In the genomic region with DNA sequence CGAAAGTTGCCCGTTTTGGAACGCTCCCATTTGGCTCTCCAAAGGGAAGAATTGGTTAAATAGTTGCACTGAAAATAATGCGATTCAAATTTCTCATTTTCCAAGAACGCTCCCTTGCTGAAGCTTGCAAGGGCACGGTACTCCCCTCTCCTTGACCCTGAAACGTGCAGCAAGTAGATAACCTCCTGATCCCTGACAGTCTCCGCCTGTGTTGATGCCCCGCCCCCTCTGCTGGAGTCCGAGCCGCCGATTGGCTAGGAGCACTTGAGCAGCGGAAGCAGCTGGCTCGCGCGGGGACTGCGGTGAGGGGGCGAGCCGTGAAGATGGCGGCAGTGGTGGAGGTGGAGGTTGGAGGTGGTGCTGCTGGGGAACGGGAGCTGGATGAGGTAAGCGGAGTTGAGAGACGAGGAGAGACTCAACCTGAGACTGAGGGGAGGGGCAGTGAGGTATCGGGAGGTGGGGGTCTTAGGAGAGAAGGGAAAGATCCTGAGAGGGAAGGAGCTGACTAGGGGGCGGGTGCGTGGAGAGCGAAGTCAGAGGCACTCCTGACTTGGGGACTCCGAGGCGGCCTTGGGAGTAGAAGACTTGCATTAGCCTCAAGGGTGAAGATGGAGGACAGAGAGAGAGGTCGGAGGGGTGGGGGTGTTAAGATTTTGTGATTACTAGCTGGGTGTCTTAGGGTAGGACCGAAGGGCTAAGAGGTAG, we compare ENCODE assay signal across 8 cellular contexts. TPM values are rescaled to one million over a fixed set of nuclear protein-coding genes. Genes with fewer than 3 reads are reported as not detected.
DNase-seq lines count a peak whose midpoint lies in the region; ATAC-seq and TF ChIP-seq lines count a peak whose summit lies in the region.

A gene (plus strand): TSS at position 308 of the 705 bp plus-strand sequence. CDS start 16 bp downstream, at position 324.

- H3K27ac ChIP-seq in adipose tissue (ENCODE audit: low read depth, low read length), result peak within 1 kb of the TSS; percentile 19
- peak within 1 kb of the TSS; percentile 83 to 97 (median 88) for H3K27ac ChIP-seq in heart left ventricle
- peak within 1 kb of the TSS; percentile 94 for H3K27ac ChIP-seq in upper lobe of right lung

- H3K27me3 ChIP-seq in heart left ventricle (no peaks in the 10 kb centered on the region), upper lobe of right lung (no peaks in the 10 kb centered on the region)

- peak; percentile 98 for DNase-seq in GM12865 (ENCODE audit: low read depth)
- peak; percentile 95 for DNase-seq in NCI-H1436 (lab: John Stamatoyannopoulos, UW)
- peak; percentile 97 for DNase-seq in T follicular helper cell (ENCODE audit: low read depth)
- DNase-seq in heart left ventricle, result peak; percentile 98
- DNase-seq in posterior cingulate gyrus, result peak; percentile 96 to 100 (median 99)
- DNase-seq in upper lobe of right lung, result peak; percentile 99

- intact Hi-C loops in heart left ventricle (cut with DNase I) (loop anchor here in 1 of 10 donors (5.0 kb wide), 1 partner anchor 173 kb away; a partner anchor contains a TSS), posterior cingulate gyrus (cut with DNase I) (loop anchor here (5.0 kb wide), 1 partner anchor 173 kb away; a partner anchor contains a TSS), upper lobe of right lung (cut with DNase I) (no loop called here)

- H3K9me3 ChIP-seq in heart left ventricle, result no peaks in the 10 kb centered on the region
- no peaks in the 10 kb centered on the region for H3K9me3 ChIP-seq in upper lobe of right lung

- peaks cover 4 to 52% (median 30%) of the 10 kb centered on the region in 12 donors for H3K4me1 ChIP-seq in heart left ventricle
- peaks cover 30% of the 10 kb centered on the region for H3K4me1 ChIP-seq in upper lobe of right lung

- TF ChIP-seq CTCF in GM12865 (IDR thresholded peaks at IDR 0.05; ENCODE audit: insufficient read depth, low read depth, low read length, missing control alignments), result no peak
- TF ChIP-seq CTCF in heart left ventricle (IDR thresholded peaks at IDR 0.05), result no peak
- TF ChIP-seq CTCF in upper lobe of right lung (IDR thresholded peaks at IDR 0.05), result no peak

- 0% methylated on average over 31 of the region's 31 CpGs for WGBS in adipose tissue, 3 donors
- 0 to 1% (median 0%) methylated on average over 31 of the region's 31 CpGs for WGBS in heart left ventricle, 4 donors

- peak in 1 of 2 donors; percentile 50 for TF ChIP-seq POLR2A in heart left ventricle (IDR thresholded peaks at IDR 0.05)

- ATAC-seq in HG02798 (IDR thresholded peaks at IDR 0.05; ENCODE audit: poor library complexity, unreplicated experiment) (peak; percentile 90), heart left ventricle (peak; percentile 99 to 100 (median 99)), upper lobe of right lung (peak; percentile 100)

- H3K4me3 ChIP-seq in GM12865 (ENCODE audit: low read depth, low read length), result peak within 1 kb of the TSS; percentile 91
- peak within 1 kb of the TSS; percentile 67 to 93 (median 82) for H3K4me3 ChIP-seq in heart left ventricle
- peak within 1 kb of the TSS; percentile 68 for H3K4me3 ChIP-seq in upper lobe of right lung

- H3K36me3 ChIP-seq in heart left ventricle, result peaks cover 0 to 13% (median 0%) of the 10 kb centered on the region in 9 donors
- no peaks in the 10 kb centered on the region for H3K36me3 ChIP-seq in upper lobe of right lung

RNA-seq across cellular contexts. Expression of the gene that starts here (rescaled TPM):
- polyA plus RNA-seq in adipose tissue (10 to 100 TPM in 2 of 3 donors, 1 to 10 TPM in 1; 7.5 to 21.8 (median 18.4) TPM), heart left ventricle (10 to 100 TPM in 1 of 2 donors, 1 to 10 TPM in 1; 8.0 to 45.3 TPM)
- total RNA-seq in heart left ventricle (10 to 100 TPM; 15.4 to 28.2 (median 22.0) TPM), upper lobe of right lung (26.8 TPM)

Comparison
In these comparisons a context has a peak if more than half of its experiments do, and no peak if none do; other contexts are left out.
1. Peak in every context shown above with its lines: DNase-seq, ATAC-seq, H3K4me3 ChIP-seq and H3K27ac ChIP-seq.
2. H3K27ac ChIP-seq: peak in every context shown above with its lines; median percentile 94 in upper lobe of right lung; 88 in heart left ventricle; 19 in adipose tissue.